Comparison of ENCODE assay signal across 8 cellular contexts in genomic region chr6:33213166-33213988, GRCh38. TPM values are rescaled to one million over a fixed set of nuclear protein-coding genes. Genes with fewer than 3 reads are reported as not detected.
DNase-seq lines count a peak whose midpoint lies in the region; ATAC-seq and TF ChIP-seq lines count a peak whose summit lies in the region.

No MANE protein-coding gene starts in this region.

- H3K36me3 ChIP-seq in Caco-2 (ENCODE audit: control insufficient read depth, insufficient read depth, low read length), result peaks cover 4% of the 10 kb centered on the region; the same call in 1 of the 2 replicates
- peaks cover 0 to 31% of the 10 kb centered on the region in 2 donors for H3K36me3 ChIP-seq in left lung
- H3K36me3 ChIP-seq in thyroid gland, result peaks cover 0 to 8% of the 10 kb centered on the region in 2 donors

- H3K9me3 ChIP-seq in Caco-2, result no peaks in the 10 kb centered on the region
- no peaks in the 10 kb centered on the region for H3K9me3 ChIP-seq in left lung
- no peaks in the 10 kb centered on the region for H3K9me3 ChIP-seq in thyroid gland

- H3K27me3 ChIP-seq in Caco-2 (replicated peaks; ENCODE audit: control insufficient read depth, insufficient read depth, low read length) (no peaks in the 10 kb centered on the region), left lung (peaks cover 0 to 18% of the 10 kb centered on the region in 2 donors), thyroid gland (no peaks in the 10 kb centered on the region)

- POLR2A ChIA-PET in Caco-2 (lab: Charles Lee), result no interaction called here

- 1% methylated on average over 39 to 43 of the region's 43 CpGs for WGBS in thyroid gland, 2 donors

- TF ChIP-seq CTCF in Caco-2 (IDR thresholded peaks at IDR 0.05; ENCODE audit: insufficient read depth in 1 of 2, low read depth in 1 of 2, low read length in 1 of 2, severe bottlenecking in 1 of 2, unreplicated experiment in 1 of 2) (no peak), LNCaP clone FGC (IDR thresholded peaks at IDR 0.05; ENCODE audit: control insufficient read depth, extremely low read depth, insufficient read depth) (no peak), left lung (IDR thresholded peaks at IDR 0.05) (no peak), thyroid gland (IDR thresholded peaks at IDR 0.05) (no peak)

- no peaks in the 10 kb centered on the region for H3K9me3 Mint-ChIP-seq in Caco-2 (ENCODE audit: unreplicated experiment)
- no peaks in the 10 kb centered on the region for H3K9me3 Mint-ChIP-seq in central memory CD8-positive, alpha-beta T cell

- no peak overlapping the region for H3K27ac ChIP-seq in left lung
- H3K27ac ChIP-seq in thyroid gland, result peak overlapping the region in 2 of 3 donors; percentile 2 to 36

- H3K4me3 ChIP-seq in Caco-2 (ENCODE audit: low read depth, low read length), result peak overlapping the region; percentile 26
- H3K4me3 ChIP-seq in LNCaP clone FGC (ENCODE audit: low read depth, low read length), result 0 out of 2 replicates have a peak overlapping the region, but pooled peaks have one; percentile 15
- H3K4me3 ChIP-seq in left lung, result peak overlapping the region; percentile 35
- H3K4me3 ChIP-seq in thyroid gland (replicated peaks in 1 of 3), result peak overlapping the region in 2 of 3 donors; percentile 4 to 31

- intact Hi-C loops in Caco-2 (cut with micrococcal nuclease; ENCODE audit: unreplicated experiment), result no loop called here
- intact Hi-C loops in left lung (cut with DNase I), result no loop called here
- intact Hi-C loops in thyroid gland (cut with DNase I), result no loop called here

- no peak overlapping the region for H3K27ac Mint-ChIP-seq in Caco-2 (ENCODE audit: unreplicated experiment)
- peak overlapping the region; percentile 58 for H3K27ac Mint-ChIP-seq in central memory CD8-positive, alpha-beta T cell (ENCODE audit: low read depth)

- peak overlapping the region; percentile 72 for H3K4me3 Mint-ChIP-seq in Caco-2 (ENCODE audit: unreplicated experiment)
- H3K4me3 Mint-ChIP-seq in central memory CD8-positive, alpha-beta T cell, result peak overlapping the region; percentile 75

- H3K4me1 Mint-ChIP-seq in Caco-2 (ENCODE audit: low read depth, unreplicated experiment), result peaks cover 21% of the 10 kb centered on the region
- peaks cover 36% of the 10 kb centered on the region for H3K4me1 Mint-ChIP-seq in central memory CD8-positive, alpha-beta T cell

- DNase-seq in Caco-2 (no peak), LNCaP clone FGC (ENCODE audit: low read depth) (no peak), left lung (no peak), thyroid gland (peak in 1 of 2 donors; percentile 18), RKO (ENCODE audit: low spot score) (no peak)
- DNase-seq in central memory CD8-positive, alpha-beta T cell (ENCODE audit: low spot score in 2 of 2), result no peak

- ATAC-seq in central memory CD8-positive, alpha-beta T cell (replicated peaks; ENCODE audit: extremely low read depth, poor library complexity, severe bottlenecking), result no peak
- ATAC-seq in left lung, result peak; percentile 48
- ATAC-seq in GM18870 (IDR thresholded peaks at IDR 0.05; ENCODE audit: unreplicated experiment), result no peak
- ATAC-seq in GM18861 (IDR thresholded peaks at IDR 0.05; ENCODE audit: unreplicated experiment), result no peak

- TF ChIP-seq POLR2A in thyroid gland (IDR thresholded peaks at IDR 0.05), result no peak

- H3K36me3 Mint-ChIP-seq in Caco-2 (ENCODE audit: insufficient read depth, unreplicated experiment), result peaks cover 27% of the 10 kb centered on the region
- H3K36me3 Mint-ChIP-seq in central memory CD8-positive, alpha-beta T cell (ENCODE audit: insufficient read depth), result peaks cover 20% of the 10 kb centered on the region

- H3K4me1 ChIP-seq in Caco-2 (0 out of 2 replicates have a peak, but pooled peaks cover 4% of the 10 kb centered on the region), left lung (peaks cover 9 to 32% of the 10 kb centered on the region in 2 donors), thyroid gland (peaks cover 19% of the 10 kb centered on the region in 2 donors)

- CTCF ChIA-PET in Caco-2 (lab: Charles Lee), result interaction anchor here (0.6 to 0.8 kb wide), 2 partner anchors 35 to 248 kb away, joined by 3 to 4 read pairs; no protein-coding TSS in a partner anchor

- no TSS peak for BruUV-seq in Caco-2 (replicated peaks; lab: Mats Ljungman, UMichigan)

- peaks cover 12% of the 10 kb centered on the region for H3K27me3 Mint-ChIP-seq in Caco-2 (ENCODE audit: insufficient read depth, unreplicated experiment)
- peaks cover 58% of the 10 kb centered on the region for H3K27me3 Mint-ChIP-seq in central memory CD8-positive, alpha-beta T cell

RNA-seq across cellular contexts. Expression of gene RING1, which starts 5.1 kb away (rescaled TPM):
- 31.3 and 32.0 TPM in 2 replicates for total RNA-seq in Caco-2 (2022)
- 10 to 100 TPM; 37.4 to 41.4 TPM for total RNA-seq in left lung
- total RNA-seq in thyroid gland, result 10 to 100 TPM; 20.3 to 40.2 (median 24.7) TPM

RNA-seq across cellular contexts. Expression of gene HSD17B8, which starts 8.9 kb away (rescaled TPM):
- 10.0 and 12.5 TPM in 2 replicates for total RNA-seq in Caco-2 (2022)
- total RNA-seq in left lung, result 10 to 100 TPM; 13.5 to 14.0 TPM
- total RNA-seq in thyroid gland, result 10 to 100 TPM; 30.2 to 79.4 (median 40.9) TPM

RNA-seq across cellular contexts. Expression of gene SLC39A7, which starts 12.7 kb away (rescaled TPM):
- 140 and 141 TPM in 2 replicates for total RNA-seq in Caco-2 (2022)
- total RNA-seq in left lung, result 100 to 1,000 TPM; 131 to 149 TPM
- 100 to 1,000 TPM in 3 of 4 donors, 10 to 100 TPM in 1; 90.8 to 191 (median 153) TPM for total RNA-seq in thyroid gland

RNA-seq across cellular contexts. Expression of gene RXRB, which starts 12.9 kb away (rescaled TPM):
- total RNA-seq in Caco-2 (2022) (29.5 and 30.4 TPM in 2 replicates), left lung (10 to 100 TPM; 35.4 to 37.1 TPM), thyroid gland (10 to 100 TPM; 29.6 to 46.8 (median 41.2) TPM)

RNA-seq across cellular contexts. Expression of gene COL11A2, which starts 21.1 kb away (rescaled TPM):
- total RNA-seq in Caco-2 (2022), result 1.3 and 1.5 TPM in 2 replicates
- under 1 TPM; 0.45 to 0.87 TPM for total RNA-seq in left lung
- 1 to 10 TPM in 3 of 4 donors, under 1 TPM in 1; 0.68 to 2.8 (median 2.0) TPM for total RNA-seq in thyroid gland

Comparison
In these comparisons a context has a peak if more than half of its experiments do, and no peak if none do; other contexts are left out.
1. H3K27ac ChIP-seq: peak in thyroid gland (2 of 3); none in left lung (0 of 2).
2. Peak in every context shown above with its lines, with median percentiles within 50 percentile points of each other: H3K4me3 ChIP-seq.